ENCODE assay signal across 1 cellular context in genomic region chr16:22075043-22075757, GRCh38.
TF ChIP-seq lines count a peak whose summit lies in the region.

No MANE protein-coding gene starts in this region.

TF ChIP-seq in IMR-90, 13 proteins besides CTCF, POLR2A, EP300 and RAD21 (continued from another document):
- TF ChIP-seq, protein P1, sequence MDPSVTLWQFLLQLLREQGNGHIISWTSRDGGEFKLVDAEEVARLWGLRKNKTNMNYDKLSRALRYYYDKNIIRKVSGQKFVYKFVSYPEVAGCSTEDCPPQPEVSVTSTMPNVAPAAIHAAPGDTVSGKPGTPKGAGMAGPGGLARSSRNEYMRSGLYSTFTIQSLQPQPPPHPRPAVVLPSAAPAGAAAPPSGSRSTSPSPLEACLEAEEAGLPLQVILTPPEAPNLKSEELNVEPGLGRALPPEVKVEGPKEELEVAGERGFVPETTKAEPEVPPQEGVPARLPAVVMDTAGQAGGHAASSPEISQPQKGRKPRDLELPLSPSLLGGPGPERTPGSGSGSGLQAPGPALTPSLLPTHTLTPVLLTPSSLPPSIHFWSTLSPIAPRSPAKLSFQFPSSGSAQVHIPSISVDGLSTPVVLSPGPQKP (IDR thresholded peaks at IDR 0.05; ENCODE audit: borderline replicate concordance, low read depth, low read length) = no peak
- TF ChIP-seq SMC3 (IDR thresholded peaks at IDR 0.05; ENCODE audit: low read depth, low read length) = no peak
- TF ChIP-seq FOS (IDR thresholded peaks at IDR 0.05; ENCODE audit: low read depth, low read length) = no peak
- TF ChIP-seq MXI1 (IDR thresholded peaks at IDR 0.05; ENCODE audit: borderline replicate concordance, low read depth, low read length) = no peak
- no peak for TF ChIP-seq RFX5 (IDR thresholded peaks at IDR 0.05; ENCODE audit: low read depth, low read length)
- TF ChIP-seq CHD1 (IDR thresholded peaks at IDR 0.05; ENCODE audit: low read depth, low read length) = no peak
- TF ChIP-seq NFE2L2 (IDR thresholded peaks at IDR 0.05; ENCODE audit: low read depth, low read length) = no peak
